In genomic region chr21:44306926-44307687, GRCh38 we compare ENCODE assay signal across 28 cellular contexts. TPM values are rescaled to one million over a fixed set of nuclear protein-coding genes. Genes with fewer than 3 reads are reported as not detected.
DNase-seq lines count a peak whose midpoint lies in the region; ATAC-seq, FAIRE-seq and TF ChIP-seq lines count a peak whose summit lies in the region.
"Had no signal": no experiment of that assay in that cellular context is flagged by ENCODE, and none has a peak within 500 bp of the region (broad histone marks: within the 10 kb centered on the region; RNA-seq: fewer than 3 reads in every experiment).

No MANE protein-coding gene starts in this region.

- H2AFZ ChIP-seq in astrocyte (ENCODE audit: low read depth, low read length) (no peak overlapping the region), hepatocyte (no peak overlapping the region)

- H3K4me3 ChIP-seq in H7 (ENCODE audit: insufficient read depth, low read depth, low read length) (no peak overlapping the region), astrocyte (ENCODE audit: insufficient read depth, low read depth, low read length) (no peak overlapping the region), hepatocyte (no peak overlapping the region)
- H3K4me3 ChIP-seq: left ventricle myocardium inferior, psoas muscle, smooth muscle cell had no signal

- peaks cover 3% of the 10 kb centered on the region for H3K36me3 Mint-ChIP-seq in astrocyte (ENCODE audit: low read depth, unreplicated experiment)
- peaks cover 28 to 54% of the 10 kb centered on the region in 2 donors for H3K36me3 Mint-ChIP-seq in stimulated activated naive B cell treated with anti-CD40 and anti-IgM and Interleukin-4, amounts not matched to agents 10 μg/mL and 1 μg/mL and 100 μg/mL, for 72 hours

- H4K20me1 ChIP-seq in astrocyte (ENCODE audit: insufficient read depth, low read length) (peaks cover 65% of the 10 kb centered on the region), hepatocyte (ENCODE audit: insufficient read depth, poor library complexity, severe bottlenecking) (peaks cover 18% of the 10 kb centered on the region)

- 87% methylated on average over 15 of the region's 20 CpGs for WGBS in hepatocyte (ENCODE audit: low lambda C conversion rate, missing lambda C conversion rate)

- H3K4me1 Mint-ChIP-seq in astrocyte (ENCODE audit: low read depth, unreplicated experiment), result peaks cover 16% of the 10 kb centered on the region
- H3K4me1 Mint-ChIP-seq in stimulated activated naive B cell treated with anti-CD40 and anti-IgM and Interleukin-4, amounts not matched to agents 10 μg/mL and 1 μg/mL and 100 μg/mL, for 72 hours, result peaks cover 33 to 53% of the 10 kb centered on the region in 2 donors

- H3K4me2 ChIP-seq in astrocyte (ENCODE audit: low read length) (no peak overlapping the region), hepatocyte (no peak overlapping the region)
- H3K4me2 ChIP-seq: KMS-11, smooth muscle cell had no signal

- H3K9me2 ChIP-seq in hepatocyte (replicated peaks; ENCODE audit: insufficient read depth), result no peaks in the 10 kb centered on the region

- no peaks in the 10 kb centered on the region for H3K27me3 ChIP-seq in H7 (ENCODE audit: control insufficient read depth, insufficient read depth, low read length)
- no peaks in the 10 kb centered on the region for H3K27me3 ChIP-seq in astrocyte (ENCODE audit: insufficient read depth, low read length)
- no peaks in the 10 kb centered on the region for H3K27me3 ChIP-seq in hepatocyte

- H3K4me1 ChIP-seq in astrocyte (ENCODE audit: insufficient read depth, low read length), result peaks cover 3% of the 10 kb centered on the region
- peaks cover 25% of the 10 kb centered on the region for H3K4me1 ChIP-seq in hepatocyte (ENCODE audit: insufficient read depth)

- no peak overlapping the region for H3K9ac ChIP-seq in astrocyte (ENCODE audit: low read length)
- H3K9ac ChIP-seq: KMS-11 had no signal

- DNase-seq in H7, result peak; percentile 61
- DNase-seq in astrocyte (ENCODE audit: low read depth), result peak; percentile 38
- peak; percentile 46 for DNase-seq in iris pigment epithelial cell (ENCODE audit: low read depth)
- no peak for DNase-seq in stimulated activated naive B cell treated with anti-CD40 and anti-IgM and Interleukin-4, amounts not matched to agents 10 μg/mL and 1 μg/mL and 100 μg/mL, for 72 hours
- DNase-seq in hippocampal formation (lab: John Stamatoyannopoulos, UW), result no peak
- no peak for DNase-seq in hepatocyte (ENCODE audit: low spot score)
- no peak for DNase-seq in HT-29 (ENCODE audit: low spot score)
- DNase-seq: activated CD4-positive, alpha-beta T cell treated with anti-CD3 and anti-CD28 coated beads for 48 hours; activated CD8-positive, alpha-beta memory T cell treated with anti-CD3 and anti-CD28 coated beads, Interleukin-2, amount 10 ng/mL, durations not matched to agents 7 days and 5 days; activated naive CD8-positive, alpha-beta T cell treated with anti-CD3 and anti-CD28 coated beads, Interleukin-2, amount 50 U/mL, for 24 hours; Calu3; caudate nucleus; left ventricle myocardium inferior; midbrain; MV-4-11; NCI-H187; NCI-H774; OCI-M1; psoas muscle; Right ventricle myocardium superior; stimulated activated CD4-positive, alpha-beta T cell treated with anti-CD3 and anti-CD28 coated beads, Interleukin-2, amount 100 ng/mL, for 48 hours had no signal

- no peak for TF ChIP-seq CTCF in astrocyte (IDR thresholded peaks at IDR 0.05; ENCODE audit: insufficient read depth, low read depth, low read length)
- no peak for TF ChIP-seq CTCF in hepatocyte (IDR thresholded peaks at IDR 0.05; ENCODE audit: poor library complexity)

- H3K4me3 Mint-ChIP-seq in astrocyte (ENCODE audit: unreplicated experiment), result no peak overlapping the region
- H3K4me3 Mint-ChIP-seq in stimulated activated naive B cell treated with anti-CD40 and anti-IgM and Interleukin-4, amounts not matched to agents 10 μg/mL and 1 μg/mL and 100 μg/mL, for 72 hours, result no peak overlapping the region
- H3K4me3 Mint-ChIP-seq: activated CD8-positive, alpha-beta memory T cell treated with anti-CD3 and anti-CD28 coated beads, Interleukin-2, amount 10 ng/mL, durations not matched to agents 7 days and 5 days; activated naive CD8-positive, alpha-beta T cell treated with anti-CD3 and anti-CD28 coated beads, Interleukin-2, amount 50 U/mL, for 24 hours; stimulated activated naive CD8-positive, alpha-beta T cell treated with anti-CD3 and anti-CD28 coated beads, Interleukin-15, Interleukin-2, amounts not matched to agents 100 ng/mL and 50 ng/mL, for 24 hours had no signal

- no peaks in the 10 kb centered on the region for H3K27me3 Mint-ChIP-seq in astrocyte (ENCODE audit: low read depth, unreplicated experiment)
- no peaks in the 10 kb centered on the region for H3K27me3 Mint-ChIP-seq in stimulated activated naive B cell treated with anti-CD40 and anti-IgM and Interleukin-4, amounts not matched to agents 10 μg/mL and 1 μg/mL and 100 μg/mL, for 72 hours
- H3K27me3 Mint-ChIP-seq: activated CD8-positive, alpha-beta memory T cell treated with anti-CD3 and anti-CD28 coated beads, Interleukin-2, amount 10 ng/mL, durations not matched to agents 7 days and 5 days; activated naive CD8-positive, alpha-beta T cell treated with anti-CD3 and anti-CD28 coated beads, Interleukin-2, amount 50 U/mL, for 24 hours; stimulated activated naive CD8-positive, alpha-beta T cell treated with anti-CD3 and anti-CD28 coated beads, Interleukin-15, Interleukin-2, amounts not matched to agents 100 ng/mL and 50 ng/mL, for 24 hours had no signal

- no peak overlapping the region for H3K27ac Mint-ChIP-seq in astrocyte (ENCODE audit: unreplicated experiment)
- peak overlapping the region; percentile 34 for H3K27ac Mint-ChIP-seq in stimulated activated naive B cell treated with anti-CD40 and anti-IgM and Interleukin-4, amounts not matched to agents 10 μg/mL and 1 μg/mL and 100 μg/mL, for 72 hours
- H3K27ac Mint-ChIP-seq: activated CD8-positive, alpha-beta memory T cell treated with anti-CD3 and anti-CD28 coated beads, Interleukin-2, amount 10 ng/mL, durations not matched to agents 7 days and 5 days; activated naive CD8-positive, alpha-beta T cell treated with anti-CD3 and anti-CD28 coated beads, Interleukin-2, amount 50 U/mL, for 24 hours; stimulated activated naive CD8-positive, alpha-beta T cell treated with anti-CD3 and anti-CD28 coated beads, Interleukin-15, Interleukin-2, amounts not matched to agents 100 ng/mL and 50 ng/mL, for 24 hours had no signal

- H3K79me2 ChIP-seq in astrocyte (ENCODE audit: insufficient read depth, low read length) (peaks cover 25% of the 10 kb centered on the region), hepatocyte (peaks cover 30% of the 10 kb centered on the region)

- FAIRE-seq in astrocyte (lab: Jason Lieb, UNC), result no peak

- no peak for ATAC-seq in stimulated activated naive B cell treated with anti-CD40 and anti-IgM and Interleukin-4, amounts not matched to agents 10 μg/mL and 1 μg/mL and 100 μg/mL, for 72 hours (replicated peaks)
- no peak for ATAC-seq in HG03469 (IDR thresholded peaks at IDR 0.05; ENCODE audit: unreplicated experiment)
- ATAC-seq: activated CD8-positive, alpha-beta memory T cell treated with anti-CD3 and anti-CD28 coated beads, Interleukin-2, amount 10 ng/mL, durations not matched to agents 7 days and 5 days; activated naive CD8-positive, alpha-beta T cell treated with anti-CD3 and anti-CD28 coated beads, Interleukin-2, amount 50 U/mL, for 24 hours; esophagus mucosa; psoas muscle had no signal

- no peaks in the 10 kb centered on the region for H3K9me3 Mint-ChIP-seq in astrocyte (ENCODE audit: unreplicated experiment)
- H3K9me3 Mint-ChIP-seq in stimulated activated naive B cell treated with anti-CD40 and anti-IgM and Interleukin-4, amounts not matched to agents 10 μg/mL and 1 μg/mL and 100 μg/mL, for 72 hours, result no peaks in the 10 kb centered on the region
- H3K9me3 Mint-ChIP-seq: activated naive CD8-positive, alpha-beta T cell treated with anti-CD3 and anti-CD28 coated beads, Interleukin-2, amount 50 U/mL, for 24 hours; stimulated activated naive CD8-positive, alpha-beta T cell treated with anti-CD3 and anti-CD28 coated beads, Interleukin-15, Interleukin-2, amounts not matched to agents 100 ng/mL and 50 ng/mL, for 24 hours had no signal

- H3K9me3 ChIP-seq in astrocyte (ENCODE audit: insufficient read depth, low read depth, low read length) (no peaks in the 10 kb centered on the region), hepatocyte (ENCODE audit: low read depth) (no peaks in the 10 kb centered on the region)
- H3K9me3 ChIP-seq: left ventricle myocardium inferior, psoas muscle had no signal

- H3K27ac ChIP-seq in astrocyte (ENCODE audit: low read depth, low read length) (no peak overlapping the region), hepatocyte (no peak overlapping the region)
- H3K27ac ChIP-seq: KMS-11, left ventricle myocardium inferior, psoas muscle had no signal

- peaks cover 9% of the 10 kb centered on the region for H3K36me3 ChIP-seq in H7 (replicated peaks; ENCODE audit: control insufficient read depth, insufficient read depth, low read length)
- H3K36me3 ChIP-seq in astrocyte (ENCODE audit: insufficient read depth, low read length), result peaks cover 5% of the 10 kb centered on the region
- no peaks in the 10 kb centered on the region for H3K36me3 ChIP-seq in hepatocyte (replicated peaks; ENCODE audit: insufficient read depth, low read depth)

RNA-seq across cellular contexts. Expression of gene PFKL, which starts 7.3 kb away (rescaled TPM):
- total RNA-seq in H7 (2014; rRNA removed; shearing (Covaris generic)), result 149 and 158 TPM in 2 replicates
- total RNA-seq in astrocyte, result 109 and 130 TPM in 2 replicates
- total RNA-seq in hepatocyte, result 115 and 140 TPM in 2 replicates
- polyA plus RNA-seq in hepatocyte, result 191 and 205 TPM in 2 replicates
- total RNA-seq in HT-29 (2014; rRNA removed; shearing (Covaris generic)), result 142 and 154 TPM in 2 replicates

RNA-seq across cellular contexts. Expression of gene AIRE, which starts 21.4 kb away (rescaled TPM):
- total RNA-seq in H7 (2014; rRNA removed; shearing (Covaris generic)), result 0.07 and 0.31 TPM in 2 replicates
- total RNA-seq in astrocyte, result 0.07 TPM in 1 of 2 replicates, not detected in the other
- total RNA-seq in hepatocyte, result 1.00 and 1.3 TPM in 2 replicates
- 0.32 and 0.42 TPM in 2 replicates for polyA plus RNA-seq in hepatocyte
- total RNA-seq in HT-29 (2014; rRNA removed; shearing (Covaris generic)), result not detected in 2 replicates
- total RNA-seq: Calu3, esophagus mucosa, left ventricle myocardium inferior, Right ventricle myocardium superior had no signal
- polyA plus RNA-seq: neural cell had no signal

RNA-seq across cellular contexts. Expression of gene CFAP410, which starts 32.1 kb away (rescaled TPM):
- total RNA-seq in H7 (2014; rRNA removed; shearing (Covaris generic)), result 17.2 and 20.3 TPM in 2 replicates
- 10.1 and 10.4 TPM in 2 replicates for total RNA-seq in astrocyte
- 17.1 and 20.3 TPM in 2 replicates for total RNA-seq in hepatocyte
- 33.6 and 40.4 TPM in 2 replicates for polyA plus RNA-seq in hepatocyte
- total RNA-seq in HT-29 (2014; rRNA removed; shearing (Covaris generic)), result 21.7 and 21.8 TPM in 2 replicates

RNA-seq across cellular contexts. Expression of gene DNMT3L, which starts 45.4 kb away (rescaled TPM):
- total RNA-seq in H7 (2014; rRNA removed; shearing (Covaris generic)), result 2.9 and 8.2 TPM in 2 replicates
- total RNA-seq in astrocyte (not detected in 2 replicates), hepatocyte (not detected in 2 replicates)
- 0.33 TPM in 1 of 2 replicates, not detected in the other for polyA plus RNA-seq in hepatocyte
- total RNA-seq in HT-29 (2014; rRNA removed; shearing (Covaris generic)), result not detected in 2 replicates
- total RNA-seq: activated CD8-positive, alpha-beta memory T cell treated with anti-CD3 and anti-CD28 coated beads, Interleukin-2, amount 10 ng/mL, durations not matched to agents 7 days and 5 days; Calu3; esophagus mucosa; left ventricle myocardium inferior; psoas muscle; Right ventricle myocardium superior; smooth muscle cell; urinary bladder had no signal
- polyA plus RNA-seq: neural cell, psoas muscle, smooth muscle cell, urinary bladder had no signal

RNA-seq across cellular contexts. Expression of gene TRPM2, which starts 46.3 kb away (rescaled TPM):
- 0.42 and 0.48 TPM in 2 replicates for total RNA-seq in H7 (2014; rRNA removed; shearing (Covaris generic))
- 0.48 and 0.79 TPM in 2 replicates for total RNA-seq in astrocyte
- 0.24 and 0.50 TPM in 2 replicates for total RNA-seq in hepatocyte
- 0.25 TPM in 1 of 2 replicates, not detected in the other for polyA plus RNA-seq in hepatocyte
- total RNA-seq in HT-29 (2014; rRNA removed; shearing (Covaris generic)), result 0.60 TPM in 1 of 2 replicates, not detected in the other
- total RNA-seq: Calu3 had no signal
- polyA plus RNA-seq: smooth muscle cell had no signal

Comparison
In these comparisons a context has a peak if more than half of its experiments do, and no peak if none do; other contexts are left out.
1. DNase-seq: peak in H7 (single experiment), astrocyte (single experiment) and iris pigment epithelial cell (single experiment); none in stimulated activated naive B cell treated with anti-CD40 and anti-IgM and Interleukin-4, amounts not matched to agents 10 μg/mL and 1 μg/mL and 100 μg/mL, for 72 hours (single experiment), hippocampal formation (0 of 2), hepatocyte (single experiment) and HT-29 (single experiment).